ENCODE assay signal across 9 cellular contexts in genomic region chr6:116111552-116112528, GRCh38.
DNase-seq lines count a peak whose midpoint lies in the region; ATAC-seq and TF ChIP-seq lines count a peak whose summit lies in the region.
"Had no signal": no experiment of that assay in that cellular context is flagged by ENCODE, and none has a peak within 500 bp of the region (broad histone marks: within the 10 kb centered on the region; RNA-seq: fewer than 3 reads in every experiment).

No MANE protein-coding gene starts in this region.

- CTCF ChIA-PET in RWPE1 (lab: Yijun Ruan, JAX) = interaction anchor here (0.9 to 1.4 kb wide), 4 partner anchors 11 to 101 kb away, joined by 3 to 4 read pairs (median 4); partner anchors contain the start of gene NT5DC1

- peak; percentile 26 for TF ChIP-seq CTCF in RWPE1 (conservative IDR thresholded peaks at IDR 0.05; ENCODE audit: low read depth)
- peak; percentile 71 for TF ChIP-seq CTCF in foreskin fibroblast (IDR thresholded peaks at IDR 0.05; ENCODE audit: low read depth, low read length)

- H3K4me3 ChIP-seq in foreskin fibroblast (ENCODE audit: low read depth in 1 of 2, low read length in 2 of 2) = no peak overlapping the region
- H3K4me3 ChIP-seq: BLaER1 treated with 17β-estradiol and CSF1 and Interleukin-3, amounts not matched to agents 10 nM and 100 nM had no signal

- POLR2A ChIA-PET in RWPE1 (lab: Yijun Ruan, JAX; ENCODE audit: low non-redundant PET) = interaction anchor here (1.0 kb wide), 1 partner anchor 11 kb away, joined by 4 read pairs; the partner anchor contains the start of gene NT5DC1

- ATAC-seq in GM19035 (IDR thresholded peaks at IDR 0.05; ENCODE audit: unreplicated experiment) (peak; percentile 56), HG03342 (IDR thresholded peaks at IDR 0.05; ENCODE audit: unreplicated experiment) (peak; percentile 75)

- DNase-seq in NCI-H2081 (lab: John Stamatoyannopoulos, UW) (peak; percentile 4 to 24), NCI-H2081 treated with DMSO at 0.1 percent for 48 hours (lab: John Stamatoyannopoulos, UW) (no peak), RWPE1 (ENCODE audit: low spot score) (no peak), foreskin fibroblast (peak; percentile 28 to 65), superior temporal gyrus (ENCODE audit: extremely low spot score) (peak; percentile 46), activated gamma-delta T cell treated with Interleukin-2 at 50 U/mL for 16 hours (no peak)

- H3K27ac ChIP-seq in RWPE1 = no peak overlapping the region
- H3K27ac ChIP-seq: BLaER1 treated with 17β-estradiol and CSF1 and Interleukin-3, amounts not matched to agents 10 nM and 100 nM had no signal

Comparison
In these comparisons a context has a peak if more than half of its experiments do, and no peak if none do; other contexts are left out.
1. DNase-seq: peak in NCI-H2081 (2 of 2), foreskin fibroblast (2 of 2) and superior temporal gyrus (single experiment); none in NCI-H2081 treated with DMSO at 0.1 percent for 48 hours (single experiment), RWPE1 (single experiment) and activated gamma-delta T cell treated with Interleukin-2 at 50 U/mL for 16 hours (single experiment).